ENCODE assay signal across 10 cellular contexts in the genomic region with DNA sequence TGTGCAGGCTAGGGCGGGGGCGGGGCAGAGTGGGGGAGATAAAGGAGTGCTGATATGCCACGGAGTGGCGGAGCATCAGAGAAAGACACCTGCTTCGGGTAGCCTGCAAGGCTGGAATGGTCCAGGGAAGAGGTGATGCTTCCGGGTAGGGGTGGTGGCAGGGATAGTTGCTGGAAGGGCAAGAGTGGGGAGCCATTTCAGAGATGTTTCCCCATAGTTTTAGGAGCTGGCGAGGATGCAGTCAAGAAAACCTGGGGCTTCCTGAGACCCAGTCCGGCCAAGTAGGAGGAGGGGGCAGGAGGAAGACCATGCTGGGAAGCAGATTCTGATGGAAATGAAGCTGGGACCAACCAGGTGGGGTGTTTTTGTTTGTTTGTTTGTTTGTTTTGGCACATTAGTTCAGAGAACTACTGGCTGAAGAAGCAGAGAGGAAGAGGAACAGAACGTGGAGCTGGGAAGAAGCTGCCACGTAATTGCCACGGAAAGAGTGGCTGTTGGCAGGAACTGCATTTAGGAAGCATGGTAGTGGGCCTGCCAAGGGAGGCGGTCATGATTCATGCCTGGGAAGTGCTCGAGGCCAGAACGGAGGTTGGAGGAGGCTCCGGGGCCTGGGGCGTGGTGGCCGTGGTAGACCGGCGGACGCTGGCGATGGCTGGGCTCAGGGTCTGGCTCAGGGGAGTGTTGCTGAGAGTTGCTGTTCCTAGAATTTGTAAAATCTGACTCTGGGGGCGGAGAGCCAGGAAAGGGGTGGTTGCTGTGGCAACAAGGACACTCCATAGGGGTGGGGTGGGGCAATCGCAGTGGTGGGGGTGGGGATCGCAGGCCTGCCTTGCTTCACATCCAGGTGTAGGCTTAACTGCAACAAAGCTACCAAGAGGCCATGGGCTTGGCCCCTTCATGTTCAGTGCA. TPM values are rescaled to one million over a fixed set of nuclear protein-coding genes. Genes with fewer than 3 reads are reported as not detected.
DNase-seq lines count a peak whose midpoint lies in the region; ATAC-seq and TF ChIP-seq lines count a peak whose summit lies in the region.
"Had no signal": no experiment of that assay in that cellular context is flagged by ENCODE, and none has a peak within 500 bp of the region (broad histone marks: within the 10 kb centered on the region; RNA-seq: fewer than 3 reads in every experiment).

No MANE protein-coding gene starts in this region.

- no peak for TF ChIP-seq CTCF in brain microvascular endothelial cell (IDR thresholded peaks at IDR 0.05; ENCODE audit: low read depth, low read length, missing control alignments)
- no peak for TF ChIP-seq CTCF in right atrium auricular region (IDR thresholded peaks at IDR 0.05)

- ATAC-seq in GM21390 (IDR thresholded peaks at IDR 0.05; ENCODE audit: unreplicated experiment) (no peak), HG03135 (IDR thresholded peaks at IDR 0.05; ENCODE audit: unreplicated experiment) (no peak), GM18867 (IDR thresholded peaks at IDR 0.05; ENCODE audit: unreplicated experiment) (no peak)

- H3K9me3 ChIP-seq in HUES6 (ENCODE audit: control insufficient read depth, insufficient read depth, low read depth, low read length) (no peaks in the 10 kb centered on the region), right atrium auricular region (no peaks in the 10 kb centered on the region)
- H3K9me3 ChIP-seq: sigmoid colon had no signal

- in situ Hi-C loops in brain microvascular endothelial cell (cut with HindIII; ENCODE audit: low pct_ligation_motif_present, low sequenced_read_pairs): no loop called here

- H3K4me3 ChIP-seq in HUES6 (ENCODE audit: low read depth, low read length): peak overlapping the region; percentile 47
- H3K4me3 ChIP-seq in brain microvascular endothelial cell (ENCODE audit: low read depth, low read length): no peak overlapping the region
- no peak overlapping the region for H3K4me3 ChIP-seq in right atrium auricular region
- H3K4me3 ChIP-seq: sigmoid colon had no signal

- peak overlapping the region; percentile 67 for H3K9ac ChIP-seq in HUES6 (ENCODE audit: low read length)

- H3K27me3 ChIP-seq in HUES6 (ENCODE audit: control insufficient read depth, insufficient read depth, low read length): peaks cover 5% of the 10 kb centered on the region; the same call in 1 of the 2 replicates
- peaks cover 3% of the 10 kb centered on the region for H3K27me3 ChIP-seq in brain microvascular endothelial cell (replicated peaks)
- no peaks in the 10 kb centered on the region for H3K27me3 ChIP-seq in right atrium auricular region

- H3K27ac ChIP-seq in HUES6 (ENCODE audit: low read depth, low read length) (peak overlapping the region; percentile 56; the same call in 1 of the 2 replicates), brain microvascular endothelial cell (no peak overlapping the region), right atrium auricular region (peak overlapping the region; percentile 35)
- H3K27ac ChIP-seq: sigmoid colon had no signal

- DNase-seq in brain microvascular endothelial cell (peak; percentile 24), right atrium auricular region (ENCODE audit: low spot score) (peak; percentile 80), renal cortical epithelial cell (ENCODE audit: low read depth) (peak; percentile 21), HuH-7.5 (ENCODE audit: low spot score) (no peak)
- DNase-seq: activated CD4-positive, CD25-positive, alpha-beta regulatory T cell treated with anti-CD3 and anti-CD28 coated beads, Interleukin-2, amount 50 U/mL, for 72 hours; sigmoid colon had no signal

- H3K36me3 ChIP-seq in HUES6 (ENCODE audit: control insufficient read depth, insufficient read depth, low read length): no peaks in the 10 kb centered on the region
- H3K36me3 ChIP-seq in brain microvascular endothelial cell (replicated peaks): no peaks in the 10 kb centered on the region
- H3K36me3 ChIP-seq in right atrium auricular region: no peaks in the 10 kb centered on the region
- H3K36me3 ChIP-seq: sigmoid colon had no signal

- H3K4me1 ChIP-seq in HUES6 (ENCODE audit: control insufficient read depth, insufficient read depth, low read length): peaks cover 22% of the 10 kb centered on the region
- peaks cover 0 to 22% of the 10 kb centered on the region in 2 donors for H3K4me1 ChIP-seq in right atrium auricular region

RNA-seq across cellular contexts. Expression of a gene that starts 8.6 kb away (rescaled TPM):
- total RNA-seq in right atrium auricular region (1 to 10 TPM; 2.9 to 7.0 TPM), renal cortical epithelial cell (1.2 and 9.7 TPM in 2 replicates)

RNA-seq across cellular contexts. Expression of a gene that starts 19.0 kb away (rescaled TPM):
- total RNA-seq in right atrium auricular region (not detected), renal cortical epithelial cell (not detected in 2 replicates)
- total RNA-seq: sigmoid colon had no signal

RNA-seq across cellular contexts. Expression of a gene that starts 38.4 kb away (rescaled TPM):
- total RNA-seq in right atrium auricular region: 1 to 10 TPM; 1.4 to 4.8 TPM
- 0.35 and 0.75 TPM in 2 replicates for total RNA-seq in renal cortical epithelial cell
